ENCODE assay signal across 11 cellular contexts in the genomic region with DNA sequence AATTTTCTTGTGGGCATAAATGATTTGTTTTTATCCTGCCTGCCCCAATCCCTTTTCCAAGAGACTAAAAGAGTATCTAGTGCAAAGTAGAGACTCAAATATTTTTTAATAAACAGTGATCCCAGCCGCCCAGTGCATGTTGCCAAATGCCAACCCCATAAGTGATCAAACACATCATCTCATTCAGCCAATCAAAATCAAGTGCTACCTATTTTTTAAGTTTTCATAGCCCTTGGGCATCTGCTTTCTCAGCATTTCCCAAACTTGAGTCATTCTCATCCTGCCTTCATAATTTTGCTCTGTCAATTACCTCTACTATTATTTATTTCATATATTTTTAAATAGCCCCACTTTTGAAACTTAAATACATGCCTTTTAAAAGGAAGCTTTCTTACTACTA. TPM values are rescaled to one million over a fixed set of nuclear protein-coding genes. Genes with fewer than 3 reads are reported as not detected.
DNase-seq lines count a peak whose midpoint lies in the region; ATAC-seq and TF ChIP-seq lines count a peak whose summit lies in the region.
"Not testable (repeated sequence)": the region's sequence is repeated elsewhere in the genome, so short reads cannot be mapped to it uniquely, and the experiment has no call there.
"Had no signal": no experiment of that assay in that cellular context is flagged by ENCODE, and none has a peak within 500 bp of the region (broad histone marks: within the 10 kb centered on the region; RNA-seq: fewer than 3 reads in every experiment).

No MANE protein-coding gene starts in this region.

- H3K27ac ChIP-seq in RWPE2 (ENCODE audit: poor library complexity, severe bottlenecking); foreskin keratinocyte: not testable (repeated sequence)

- not testable (repeated sequence) for H3K4me1 ChIP-seq in RWPE2 (ENCODE audit: insufficient read depth, poor library complexity, severe bottlenecking); foreskin keratinocyte

- H3K36me3 ChIP-seq in RWPE2 (ENCODE audit: low read depth) = not testable (repeated sequence)

- H3K27me3 ChIP-seq in RWPE2 (ENCODE audit: insufficient read depth, poor library complexity, severe bottlenecking); foreskin keratinocyte: not testable (repeated sequence)

- not testable (repeated sequence) for H3K9me3 ChIP-seq in RWPE2 (ENCODE audit: severe bottlenecking)

- DNase-seq in ELR (ENCODE audit: low read depth) = peak; percentile 36
- DNase-seq in NCI-H226 = peak; percentile 5
- not testable (repeated sequence) for DNase-seq in RWPE2 (ENCODE audit: low spot score)
- peak in 1 of 2 donors; percentile 42 for DNase-seq in foreskin keratinocyte

- not testable (repeated sequence) for TF ChIP-seq CTCF in RWPE2 (IDR thresholded peaks at IDR 0.05; ENCODE audit: poor library complexity, severe bottlenecking); foreskin keratinocyte (conservative IDR thresholded peaks at IDR 0.05)

- peak; percentile 72 for ATAC-seq in RWPE2 (ENCODE audit: low read depth)
- ATAC-seq in foreskin keratinocyte = peak; percentile 75

- not testable (repeated sequence) for H3K4me3 ChIP-seq in RWPE2 (ENCODE audit: severe bottlenecking)

RNA-seq across cellular contexts. Expression of a gene that starts 27.4 kb away (rescaled TPM):
- total RNA-seq in foreskin keratinocyte = 0.10 and 0.14 TPM in 2 replicates
- polyA plus RNA-seq in foreskin keratinocyte = 0.10 and 0.16 TPM in 2 replicates
- total RNA-seq: A673, G401 had no signal
- polyA plus RNA-seq: AG04450; CD14-positive monocyte; CD4-positive, alpha-beta memory T cell; CD4-positive, CD25-positive, alpha-beta regulatory T cell; CD8-positive, alpha-beta memory T cell had no signal
